ENCODE assay signal across 18 cellular contexts in the genomic region with DNA sequence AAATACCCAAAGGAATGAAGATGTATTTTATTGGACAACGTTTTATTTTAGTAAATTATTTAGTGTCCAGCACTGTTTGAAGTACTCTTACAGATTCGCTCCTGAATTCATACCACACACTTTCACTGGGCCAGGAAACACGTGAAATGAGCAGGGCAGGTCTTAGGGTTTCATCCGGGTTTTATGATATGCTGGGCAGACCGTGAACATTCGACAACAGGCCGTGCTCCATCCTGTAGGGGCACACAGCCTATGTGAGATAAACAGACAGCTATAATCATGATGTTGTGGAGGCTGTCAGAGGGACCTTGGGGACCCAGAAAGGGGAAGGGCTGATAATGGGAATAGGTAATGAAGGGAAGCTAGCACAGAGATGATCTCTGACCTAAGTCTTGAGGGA.
DNase-seq lines count a peak whose midpoint lies in the region; ATAC-seq and TF ChIP-seq lines count a peak whose summit lies in the region.
"Had no signal": no experiment of that assay in that cellular context is flagged by ENCODE, and none has a peak within 500 bp of the region (broad histone marks: within the 10 kb centered on the region; RNA-seq: fewer than 3 reads in every experiment).

No MANE protein-coding gene starts in this region.

- H3K36me3 ChIP-seq in breast epithelium (no peaks in the 10 kb centered on the region), mesenchymal stem cell (ENCODE audit: control insufficient read depth in 1 of 2, insufficient read depth in 2 of 2, low read depth in 1 of 2, low read length in 2 of 2) (peaks cover 8 to 21% of the 10 kb centered on the region in 2 experiments)

- H2BK15ac ChIP-seq in mesenchymal stem cell (ENCODE audit: low read depth, poor library complexity, severe bottlenecking), result no peak overlapping the region

- WGBS in mesenchymal stem cell, result 93% methylated on average over 7 of the region's 7 CpGs

- H3K4me3 ChIP-seq in breast epithelium (no peak overlapping the region), mesenchymal stem cell (ENCODE audit: insufficient read depth in 1 of 2, low read depth in 1 of 2, low read length in 2 of 2) (no peak overlapping the region), skin epidermis (no peak overlapping the region)
- H3K4me3 ChIP-seq: PC-9 had no signal

- peak overlapping the region; percentile 80 for H3K27ac Mint-ChIP-seq in MCF 10A (ENCODE audit: low read depth, unreplicated experiment)
- H3K27ac Mint-ChIP-seq: IgD-negative memory B cell had no signal

- peaks cover 7% of the 10 kb centered on the region for H3K9me3 Mint-ChIP-seq in MCF 10A (ENCODE audit: unreplicated experiment)

- H3K9ac ChIP-seq in mesenchymal stem cell (ENCODE audit: low read length), result no peak overlapping the region

- H3K14ac ChIP-seq in mesenchymal stem cell (ENCODE audit: low read length in 2 of 2), result no peak overlapping the region

- H3K36me3 Mint-ChIP-seq in MCF 10A (ENCODE audit: insufficient read depth, unreplicated experiment), result no peaks in the 10 kb centered on the region
- H3K36me3 Mint-ChIP-seq: IgD-negative memory B cell had no signal

- no peaks in the 10 kb centered on the region for H3K27me3 Mint-ChIP-seq in MCF 10A (ENCODE audit: insufficient read depth, unreplicated experiment)

- no peak overlapping the region for H2AK5ac ChIP-seq in mesenchymal stem cell (ENCODE audit: low read length, severe bottlenecking)

- H3K23ac ChIP-seq in mesenchymal stem cell (ENCODE audit: low read length in 2 of 2), result no peak overlapping the region

- H3K4ac ChIP-seq in mesenchymal stem cell (ENCODE audit: low read depth in 1 of 2, low read length in 2 of 2), result no peak overlapping the region

- H3K4me2 ChIP-seq in mesenchymal stem cell (ENCODE audit: low read length, poor library complexity, severe bottlenecking), result no peak overlapping the region
- H3K4me2 ChIP-seq: PC-9 had no signal

- H3K18ac ChIP-seq in mesenchymal stem cell (ENCODE audit: low read depth in 1 of 2, low read length in 2 of 2), result no peak overlapping the region

- no peak for ATAC-seq in GM19351 (IDR thresholded peaks at IDR 0.05; ENCODE audit: unreplicated experiment)

- H2BK5ac ChIP-seq in mesenchymal stem cell (ENCODE audit: low read depth, low read length, poor library complexity, severe bottlenecking), result no peak overlapping the region

- TF ChIP-seq POLR2A in breast epithelium (IDR thresholded peaks at IDR 0.05), result no peak

- H3K4me1 Mint-ChIP-seq in MCF 10A (ENCODE audit: insufficient read depth, unreplicated experiment), result peaks cover 9% of the 10 kb centered on the region
- H3K4me1 Mint-ChIP-seq: IgD-negative memory B cell had no signal

- H2BK120ac ChIP-seq in mesenchymal stem cell (ENCODE audit: low read depth, low read length), result no peak overlapping the region

- H3K9me3 ChIP-seq in breast epithelium (no peaks in the 10 kb centered on the region), mesenchymal stem cell (ENCODE audit: control insufficient read depth, low read length) (no peaks in the 10 kb centered on the region)

- H3K27ac ChIP-seq in breast epithelium, result no peak overlapping the region
- peak overlapping the region; percentile 30 for H3K27ac ChIP-seq in caudate nucleus (ENCODE audit: low read depth, low read length)
- H3K27ac ChIP-seq in mesenchymal stem cell (ENCODE audit: low read length, poor library complexity, severe bottlenecking), result no peak overlapping the region
- H3K27ac ChIP-seq in skin epidermis, result peak overlapping the region in 11 of 21 experiments; percentile 9 to 71 (median 35)
- H3K27ac ChIP-seq: C4-2B, PC-9 had no signal

- H2AFZ ChIP-seq in mesenchymal stem cell (ENCODE audit: low read depth, low read length), result no peak overlapping the region
- H2AFZ ChIP-seq: PC-9 had no signal

- POLR2A ChIA-PET in MCF 10A (lab: Yijun Ruan, JAX), result interaction anchor here (0.9 to 1.3 kb wide), 2 partner anchors 16 to 174 kb away, joined by 3 to 4 read pairs; no protein-coding TSS in a partner anchor

- H3K4me1 ChIP-seq in breast epithelium, result no peaks in the 10 kb centered on the region
- H3K4me1 ChIP-seq in mesenchymal stem cell (ENCODE audit: control insufficient read depth, insufficient read depth, low read depth, low read length), result no peaks in the 10 kb centered on the region

- H3K27me3 ChIP-seq in breast epithelium (no peaks in the 10 kb centered on the region), mesenchymal stem cell (ENCODE audit: control insufficient read depth in 1 of 2, insufficient read depth in 1 of 2, low read length in 2 of 2) (no peaks in the 10 kb centered on the region)

- CTCF ChIA-PET in MCF 10A (lab: Yijun Ruan, JAX), result interaction anchor here (1.2 to 1.5 kb wide), 3 partner anchors 11 to 181 kb away, joined by 4 to 7 read pairs (median 6); no protein-coding TSS in a partner anchor

- intact Hi-C loops in MCF 10A (cut with micrococcal nuclease) (no loop called here), breast epithelium (cut with DNase I; ENCODE audit: low total_unique reads) (no loop called here)

- H4K91ac ChIP-seq in mesenchymal stem cell (ENCODE audit: low read length), result peak overlapping the region; percentile 71

- TF ChIP-seq CTCF in MCF 10A (IDR thresholded peaks at IDR 0.05; ENCODE audit: unreplicated experiment), result no peak
- no peak for TF ChIP-seq CTCF in breast epithelium (IDR thresholded peaks at IDR 0.05)

- DNase-seq in MCF 10A (ENCODE audit: unreplicated experiment) (no peak), breast epithelium (ENCODE audit: low spot score in 2 of 2) (no peak), caudate nucleus (lab: John Stamatoyannopoulos, UW) (no peak), mesenchymal stem cell (no peak), HuH-7 (ENCODE audit: low spot score) (no peak)
- DNase-seq in stimulated activated CD4-positive, alpha-beta T cell treated with anti-CD3 and anti-CD28 coated beads, Interleukin-12 subunit alpha, Interleukin-12 subunit beta, amount 100 ng/mL, for 4 hours, result no peak
- DNase-seq: COR-L47, DMS153, H9, NCI-H1417, NCI-H187 treated with DMSO at 0.1 percent for 48 hours, NCI-H446, NCI-H69, PC-9 had no signal

- peaks cover 17% of the 10 kb centered on the region for H3K79me1 ChIP-seq in mesenchymal stem cell (replicated peaks; ENCODE audit: low read length, poor library complexity, severe bottlenecking)

- H4K8ac ChIP-seq in mesenchymal stem cell (ENCODE audit: low read length), result no peak overlapping the region

- H2BK12ac ChIP-seq in mesenchymal stem cell (ENCODE audit: low read length in 2 of 2), result peak overlapping the region in 1 of 2 experiments; percentile 11

- H3K4me3 Mint-ChIP-seq in MCF 10A (ENCODE audit: unreplicated experiment), result no peak overlapping the region
- H3K4me3 Mint-ChIP-seq: H9, IgD-negative memory B cell had no signal

- BruUV-seq in MCF 10A (replicated peaks; lab: Mats Ljungman, UMichigan), result no TSS peak

Comparison
In these comparisons a context has a peak if more than half of its experiments do, and no peak if none do; other contexts are left out.
1. H3K27ac ChIP-seq: peak in caudate nucleus (single experiment) and skin epidermis (11 of 21); none in breast epithelium (0 of 2) and mesenchymal stem cell (single experiment).